ENCODE assay signal across 8 cellular contexts in the genomic region with DNA sequence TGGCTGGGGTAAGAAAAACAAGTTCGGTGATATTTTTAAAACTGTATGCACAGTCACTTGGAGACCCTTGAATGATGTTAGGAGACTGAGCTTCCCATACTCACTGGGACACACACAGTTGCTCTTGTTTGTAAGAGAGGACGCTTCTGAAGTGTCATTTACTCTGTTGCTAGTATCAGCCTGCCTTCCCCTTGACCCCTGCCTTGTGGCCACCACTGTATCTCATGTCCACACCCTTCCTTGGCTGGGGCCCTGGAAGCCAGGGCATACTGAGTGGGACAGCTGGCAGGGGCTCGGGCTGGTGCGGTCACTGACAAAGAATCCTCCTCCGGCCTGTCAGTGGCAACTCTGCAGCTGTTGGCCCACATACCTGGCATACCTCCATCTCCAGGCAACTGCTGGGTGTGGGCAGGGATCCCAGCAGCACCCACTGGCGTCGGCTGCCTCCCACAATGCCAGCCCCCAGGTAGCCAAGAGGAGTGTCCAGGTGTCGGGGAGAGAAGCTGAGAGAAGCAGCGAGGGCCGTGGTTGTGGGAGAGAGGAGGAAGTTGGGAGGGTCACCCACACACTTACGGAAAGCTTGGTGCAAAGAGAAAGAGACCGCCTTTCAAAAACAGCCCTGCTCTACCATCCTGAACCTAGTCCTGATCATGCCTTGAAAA. TPM values are rescaled to one million over a fixed set of nuclear protein-coding genes. Genes with fewer than 3 reads are reported as not detected.
DNase-seq lines count a peak whose midpoint lies in the region; ATAC-seq and TF ChIP-seq lines count a peak whose summit lies in the region.
"Not testable (repeated sequence)": the region's sequence is repeated elsewhere in the genome, so short reads cannot be mapped to it uniquely, and the experiment has no call there.

No MANE protein-coding gene starts in this region.

- peak overlapping the region; percentile 78 for H2BK5ac ChIP-seq in IMR-90 (ENCODE audit: low read depth, low read length, poor library complexity, severe bottlenecking)

- H3K4me1 Mint-ChIP-seq in endodermal cell = peaks cover 12% of the 10 kb centered on the region
- H3K4me1 Mint-ChIP-seq in naive thymus-derived CD4-positive, alpha-beta T cell = peaks cover 2 to 33% (median 19%) of the 10 kb centered on the region in 7 donors
- peaks cover 23% of the 10 kb centered on the region for H3K4me1 Mint-ChIP-seq in stimulated activated naive CD8-positive, alpha-beta T cell treated with anti-CD3 and anti-CD28 coated beads, Interleukin-15, amount 100 ng/mL, for 72 hours

- H3K4ac ChIP-seq in IMR-90 (ENCODE audit: low read depth, low read length) = peak overlapping the region; percentile 61; the same call in 1 of the 2 replicates

- BruUV-seq in IMR-90 (replicated peaks; lab: Mats Ljungman, UMichigan); PC-3 (replicated peaks; lab: Mats Ljungman, UMichigan): not testable (repeated sequence)

- dilution Hi-C loops in IMR-90 (cut with HindIII; ENCODE audit: low sequenced_read_pairs, unreplicated experiment) = not testable (repeated sequence)

- POLR2A ChIA-PET in IMR-90 (lab: Charles Lee; ENCODE audit: unreplicated experiment); PC-3 (lab: Charles Lee; ENCODE audit: unreplicated experiment); naive thymus-derived CD4-positive, alpha-beta T cell (lab: Charles Lee): not testable (repeated sequence)

- not testable (repeated sequence) for ATAC-seq in IMR-90 (ENCODE audit: low read depth); PC-3; naive thymus-derived CD4-positive, alpha-beta T cell; stimulated activated naive CD8-positive, alpha-beta T cell treated with anti-CD3 and anti-CD28 coated beads, Interleukin-15, amount 100 ng/mL, for 72 hours

- not testable (repeated sequence) for H3K4me3 ChIP-seq in IMR-90 (ENCODE audit: insufficient read depth, low read depth, low read length); endodermal cell (ENCODE audit: low read length); naive thymus-derived CD4-positive, alpha-beta T cell (ENCODE audit: low read length)
- peak overlapping the region; percentile 50; the same call in 1 of the 2 replicates for H3K4me3 ChIP-seq in PC-3 (ENCODE audit: low read length)

- CTCF ChIA-PET in IMR-90 (lab: Yijun Ruan, JAX); PC-3 (lab: Charles Lee); naive thymus-derived CD4-positive, alpha-beta T cell (lab: Charles Lee): not testable (repeated sequence)

- in situ Hi-C loops in IMR-90 (cut with MboI; ENCODE audit: low sequenced_read_pairs) = not testable (repeated sequence)

- H2AK5ac ChIP-seq in IMR-90 (ENCODE audit: low read depth, low read length) = peak overlapping the region; percentile 78

- WGBS in IMR-90 (ENCODE audit: extremely low coverage in 2 of 2, insufficient read length in 1 of 2), 2 experiments = no CpG with 5 or more reads among the region's 12 CpGs
- WGBS in endodermal cell (ENCODE audit: insufficient coverage in 1 of 2, insufficient read length in 1 of 2), 2 experiments = 77 to 80% methylated on average over 1 to 6 of the region's 12 CpGs

- peak; percentile 4 for DNase-seq in Daoy (ENCODE audit: low read depth)
- peak; percentile 6 for DNase-seq in IMR-90
- peak; percentile 63 for DNase-seq in PC-3
- peak; percentile 2 for DNase-seq in astrocyte of the hippocampus (ENCODE audit: low read depth, low spot score)
- peak; percentile 33 for DNase-seq in endodermal cell
- peak; percentile 9 for DNase-seq in left kidney (ENCODE audit: low read depth, low spot score)
- not testable (repeated sequence) for DNase-seq in naive thymus-derived CD4-positive, alpha-beta T cell; stimulated activated naive CD8-positive, alpha-beta T cell treated with anti-CD3 and anti-CD28 coated beads, Interleukin-15, amount 100 ng/mL, for 72 hours

- H3K27me3 ChIP-seq in IMR-90 (ENCODE audit: control insufficient read depth, insufficient read depth, low read length); PC-3 (ENCODE audit: low read length); endodermal cell (ENCODE audit: control insufficient read depth, insufficient read depth, low read length, poor library complexity, severe bottlenecking); naive thymus-derived CD4-positive, alpha-beta T cell (ENCODE audit: control insufficient read depth in 2 of 2, insufficient read depth in 2 of 2, low read length in 2 of 2): not testable (repeated sequence)

- not testable (repeated sequence) for H3K36me3 Mint-ChIP-seq in endodermal cell (ENCODE audit: low read depth); naive thymus-derived CD4-positive, alpha-beta T cell

- not testable (repeated sequence) for H3K9me1 ChIP-seq in IMR-90 (ENCODE audit: insufficient read depth, low read length)

- not testable (repeated sequence) for H2BK15ac ChIP-seq in IMR-90 (ENCODE audit: low read depth, low read length)

- peak overlapping the region; percentile 59; the same call in 1 of the 2 replicates for H3K18ac ChIP-seq in IMR-90 (ENCODE audit: low read depth, low read length)

- H3K79me2 ChIP-seq in PC-3 (ENCODE audit: low read length) = not testable (repeated sequence)

- TF ChIP-seq RAD21 in IMR-90 (IDR thresholded peaks at IDR 0.05; ENCODE audit: low read length) = not testable (repeated sequence)

- peak overlapping the region; percentile 77; the same call in 1 of the 2 replicates for H2BK120ac ChIP-seq in IMR-90 (ENCODE audit: low read depth, low read length)

- H2AK9ac ChIP-seq in IMR-90 (replicated peaks; ENCODE audit: low read depth, low read length, poor library complexity) = not testable (repeated sequence)

- peak overlapping the region in 1 of 2 experiments; percentile 49; a peak in 1 of 4 replicates for H4K8ac ChIP-seq in IMR-90 (ENCODE audit: low read depth in 2 of 2, low read length in 2 of 2)

- H4K5ac ChIP-seq in IMR-90 (ENCODE audit: low read depth, low read length) = not testable (repeated sequence)

- H3K27ac ChIP-seq in IMR-90 (ENCODE audit: insufficient read depth, low read length) (peak overlapping the region; percentile 64), PC-3 (ENCODE audit: low read length) (peak overlapping the region; percentile 77)
- H3K27ac ChIP-seq in endodermal cell (ENCODE audit: low read depth, low read length); naive thymus-derived CD4-positive, alpha-beta T cell (ENCODE audit: low read depth, low read length): not testable (repeated sequence)

- not testable (repeated sequence) for H3K27ac Mint-ChIP-seq in endodermal cell
- H3K27ac Mint-ChIP-seq in naive thymus-derived CD4-positive, alpha-beta T cell = peak overlapping the region in 6 of 9 donors; percentile 36 to 87 (median 56)
- peak overlapping the region; percentile 27 to 33 for H3K27ac Mint-ChIP-seq in stimulated activated naive CD8-positive, alpha-beta T cell treated with anti-CD3 and anti-CD28 coated beads, Interleukin-15, amount 100 ng/mL, for 72 hours

- peak overlapping the region; percentile 59; the same call in 1 of the 2 replicates for H3K14ac ChIP-seq in IMR-90 (replicated peaks; ENCODE audit: low read depth, low read length)

- H2BK20ac ChIP-seq in IMR-90 (ENCODE audit: low read depth, low read length) = peak overlapping the region; percentile 87; the same call in 1 of the 2 replicates

- not testable (repeated sequence) for H3K4me3 Mint-ChIP-seq in endodermal cell
- peak overlapping the region in 2 of 10 donors; percentile 22 to 34 for H3K4me3 Mint-ChIP-seq in naive thymus-derived CD4-positive, alpha-beta T cell
- peak overlapping the region in 1 of 2 donors; percentile 53 for H3K4me3 Mint-ChIP-seq in stimulated activated naive CD8-positive, alpha-beta T cell treated with anti-CD3 and anti-CD28 coated beads, Interleukin-15, amount 100 ng/mL, for 72 hours

- H3K9ac ChIP-seq in IMR-90 (ENCODE audit: low read depth, low read length); endodermal cell (ENCODE audit: extremely low read depth, low read length, poor library complexity, severe bottlenecking): not testable (repeated sequence)
- peak overlapping the region; percentile 51 for H3K9ac ChIP-seq in PC-3 (ENCODE audit: low read length)

- not testable (repeated sequence) for H2AFZ ChIP-seq in IMR-90 (replicated peaks; ENCODE audit: low read length, poor library complexity); PC-3 (ENCODE audit: low read length)

- H3K4me1 ChIP-seq in IMR-90 (ENCODE audit: control insufficient read depth, insufficient read depth, low read length); endodermal cell (ENCODE audit: control insufficient read depth, insufficient read depth, low read length); naive thymus-derived CD4-positive, alpha-beta T cell (ENCODE audit: control insufficient read depth in 2 of 2, insufficient read depth in 2 of 2, low read length in 2 of 2): not testable (repeated sequence)
- peaks cover 19% of the 10 kb centered on the region for H3K4me1 ChIP-seq in PC-3 (ENCODE audit: insufficient read depth, low read length)

- H3K9me3 Mint-ChIP-seq in endodermal cell; naive thymus-derived CD4-positive, alpha-beta T cell; stimulated activated naive CD8-positive, alpha-beta T cell treated with anti-CD3 and anti-CD28 coated beads, Interleukin-15, amount 100 ng/mL, for 72 hours: not testable (repeated sequence)

- H3K27me3 Mint-ChIP-seq in endodermal cell (ENCODE audit: insufficient read depth); naive thymus-derived CD4-positive, alpha-beta T cell; stimulated activated naive CD8-positive, alpha-beta T cell treated with anti-CD3 and anti-CD28 coated beads, Interleukin-15, amount 100 ng/mL, for 72 hours: not testable (repeated sequence)

- H3K36me3 ChIP-seq in IMR-90 (ENCODE audit: control insufficient read depth, insufficient read depth, low read length); PC-3 (ENCODE audit: low read depth, low read length); endodermal cell (ENCODE audit: control insufficient read depth, insufficient read depth, low read length); naive thymus-derived CD4-positive, alpha-beta T cell (ENCODE audit: control insufficient read depth in 2 of 3, insufficient read depth in 3 of 3, low read length in 3 of 3): not testable (repeated sequence)

- not testable (repeated sequence) for H3K4me2 ChIP-seq in IMR-90 (ENCODE audit: low read depth, low read length)
- H3K4me2 ChIP-seq in PC-3 (ENCODE audit: low read length) = peak overlapping the region; percentile 77

- H4K91ac ChIP-seq in IMR-90 (ENCODE audit: insufficient read depth, low read depth, low read length) = peak overlapping the region; percentile 32; the same call in 1 of the 2 replicates

- H4K20me1 ChIP-seq in IMR-90 (ENCODE audit: insufficient read depth, low read length); PC-3 (ENCODE audit: low read length): not testable (repeated sequence)

- not testable (repeated sequence) for H3K9me3 ChIP-seq in IMR-90 (ENCODE audit: control insufficient read depth, insufficient read depth, low read length); PC-3 (ENCODE audit: low read length); endodermal cell (ENCODE audit: control insufficient read depth, low read length); naive thymus-derived CD4-positive, alpha-beta T cell (ENCODE audit: control insufficient read depth in 2 of 3, low read length in 3 of 3)

- H3F3A ChIP-seq in PC-3 (ENCODE audit: low read length, unreplicated experiment) = not testable (repeated sequence)

- not testable (repeated sequence) for H3K23ac ChIP-seq in IMR-90 (ENCODE audit: low read depth, low read length)

- H3K9me2 ChIP-seq in PC-3 (replicated peaks; ENCODE audit: low read length) = not testable (repeated sequence)

- TF ChIP-seq POLR2A in IMR-90 (IDR thresholded peaks at IDR 0.05; ENCODE audit: low read depth, low read length) = not testable (repeated sequence)

- not testable (repeated sequence) for TF ChIP-seq CTCF in IMR-90 (conservative IDR thresholded peaks at IDR 0.05; ENCODE audit: low read depth, low read length); PC-3 (conservative IDR thresholded peaks at IDR 0.05; ENCODE audit: low read depth, low read length); endodermal cell (conservative IDR thresholded peaks at IDR 0.05)

- intact Hi-C loops in IMR-90 (cut with micrococcal nuclease); PC-3 (cut with micrococcal nuclease); naive thymus-derived CD4-positive, alpha-beta T cell (cut with micrococcal nuclease): not testable (repeated sequence)

- not testable (repeated sequence) for H3K56ac ChIP-seq in IMR-90 (ENCODE audit: extremely low read depth, insufficient read depth, low read length)

- H3K79me1 ChIP-seq in IMR-90 (ENCODE audit: low read depth in 1 of 2, low read length in 2 of 2) = not testable (repeated sequence)

RNA-seq across cellular contexts. Expression of a gene that starts 58.2 kb away (rescaled TPM):
- 19.7 and 23.3 TPM in 2 replicates for total RNA-seq in Daoy (2014; rRNA removed; shearing (Covaris generic))
- total RNA-seq in IMR-90 (2012; rRNA removed) (30.3 and 31.0 TPM in 2 replicates), PC-3 (2014; rRNA removed) (40.5 and 43.9 TPM in 2 replicates), endodermal cell (10 to 100 TPM; 60.2 to 98.0 TPM)
- polyA plus RNA-seq in IMR-90 (2012; rRNA removed) = 38.5 and 42.7 TPM in 2 replicates
- polyA plus RNA-seq in IMR-90 (2012; cell fraction: cytosol; rRNA removed) = 8.0 and 10.4 TPM in 2 replicates
- polyA plus RNA-seq in IMR-90 (2012; cell fraction: nucleus; rRNA removed; ENCODE audit: low replicate concordance) = 90.6 and 218 TPM in 2 replicates
- polyA plus RNA-seq in endodermal cell (2013, experiment 1 of 2) = 42.5 TPM
- polyA plus RNA-seq in endodermal cell (2013, experiment 2 of 2) = 46.4 TPM
- 100 to 1,000 TPM in 4 of 5 experiments, 10 to 100 TPM in 1; 46.7 to 259 (median 115) TPM for total RNA-seq in naive thymus-derived CD4-positive, alpha-beta T cell
- 10 to 100 TPM; 19.7 to 24.5 TPM for polyA plus RNA-seq in naive thymus-derived CD4-positive, alpha-beta T cell
